Comparison of ENCODE assay signal across 1 cellular context in genomic region chrX:134797390-134797700, GRCh38.
A peak's percentile ranks its signal among the peaks of the same experiment; 100 is the strongest.
TF ChIP-seq lines count a peak whose summit lies in the region.

No MANE protein-coding gene starts in this region.

TF ChIP-seq in HEK293, 187 proteins besides CTCF, POLR2A, EP300 and RAD21 (continued from another document):
- TF ChIP-seq ZNF518A (tag by site-specific recombination; conservative IDR thresholded peaks at IDR 0.05; ENCODE audit: low read depth) = 0 out of 2 replicates have a peak, but pooled peaks have one; percentile 28
- TF ChIP-seq ZBTB8A (tag by site-specific recombination; IDR thresholded peaks at IDR 0.05) = peak; percentile 2; the same call in 1 of the 2 replicates
